ENCODE assay signal across 10 cellular contexts in genomic region chr16:66473654-66474519, GRCh38. TPM values are rescaled to one million over a fixed set of nuclear protein-coding genes. Genes with fewer than 3 reads are reported as not detected.
A peak's percentile ranks its signal among the peaks of the same experiment; 100 is the strongest.
DNase-seq lines count a peak whose midpoint lies in the region; FAIRE-seq and TF ChIP-seq lines count a peak whose summit lies in the region.
"Had no signal": no experiment of that assay in that cellular context is flagged by ENCODE, and none has a peak within 500 bp of the region (broad histone marks: within the 10 kb centered on the region; RNA-seq: fewer than 3 reads in every experiment).

No MANE protein-coding gene starts in this region.

- H3K36me3 ChIP-seq in HEK293 (ENCODE audit: control insufficient read depth in 2 of 2, insufficient read depth in 1 of 2, low read length in 2 of 2) (no peaks in the 10 kb centered on the region), mesenchymal stem cell (ENCODE audit: control insufficient read depth in 1 of 2, insufficient read depth in 2 of 2, low read depth in 1 of 2, low read length in 2 of 2) (peaks cover 0 to 34% of the 10 kb centered on the region in 2 experiments), WERI-Rb-1 (no peaks in the 10 kb centered on the region), small intestine (ENCODE audit: control insufficient read depth in 2 of 2, insufficient read depth in 2 of 2, low read length in 2 of 2) (no peaks in the 10 kb centered on the region)

- H3K18ac ChIP-seq in mesenchymal stem cell (ENCODE audit: low read depth in 1 of 2, low read length in 2 of 2), result no peak overlapping the region

- DNase-seq in DMS153 (lab: John Stamatoyannopoulos, UW), result peak; percentile 67
- no peak for DNase-seq in DMS153 treated with DMSO at 0.1 percent for 48 hours (lab: John Stamatoyannopoulos, UW; ENCODE audit: unreplicated experiment)
- DNase-seq in SHP77 (lab: John Stamatoyannopoulos, UW), result peak; percentile 61 to 81
- DNase-seq in mesenchymal stem cell, result no peak
- DNase-seq in WERI-Rb-1, result no peak
- DNase-seq in small intestine, result no peak
- DNase-seq in activated gamma-delta T cell (lab: John Stamatoyannopoulos, UW), result no peak
- DNase-seq: islet precursor cell had no signal

- no peak overlapping the region for H3K4ac ChIP-seq in mesenchymal stem cell (ENCODE audit: low read depth in 1 of 2, low read length in 2 of 2)

- H4K8ac ChIP-seq in mesenchymal stem cell (ENCODE audit: low read length), result no peak overlapping the region

- CTCF ChIA-PET in HEK293 (lab: Yijun Ruan, JAX), result interaction anchor here (0.6 to 5.0 kb wide), 5 partner anchors 11 to 89 kb away, joined by 3 to 31 read pairs (median 5); no protein-coding TSS in a partner anchor

- H2BK15ac ChIP-seq in mesenchymal stem cell (ENCODE audit: low read depth, poor library complexity, severe bottlenecking), result no peak overlapping the region

- no peak overlapping the region for H2BK120ac ChIP-seq in mesenchymal stem cell (ENCODE audit: low read depth, low read length)

- FAIRE-seq in small intestine (lab: Jason Lieb, UNC), result no peak
- FAIRE-seq: A204.1 had no signal

- H3K27me3 ChIP-seq in mesenchymal stem cell (ENCODE audit: control insufficient read depth in 1 of 2, insufficient read depth in 1 of 2, low read length in 2 of 2) (peaks cover 0 to 11% of the 10 kb centered on the region in 2 experiments), WERI-Rb-1 (ENCODE audit: insufficient read depth, low read depth, severe bottlenecking) (no peaks in the 10 kb centered on the region), small intestine (ENCODE audit: control insufficient read depth in 2 of 2, insufficient read depth in 2 of 2, low read length in 2 of 2) (no peaks in the 10 kb centered on the region)

- H3K9me3 ChIP-seq in HEK293 (ENCODE audit: control insufficient read depth, insufficient read depth, low read depth, low read length), result no peaks in the 10 kb centered on the region
- no peaks in the 10 kb centered on the region for H3K9me3 ChIP-seq in mesenchymal stem cell (ENCODE audit: control insufficient read depth, low read length)
- no peaks in the 10 kb centered on the region for H3K9me3 ChIP-seq in WERI-Rb-1 (ENCODE audit: severe bottlenecking)
- H3K9me3 ChIP-seq in small intestine (ENCODE audit: control insufficient read depth, low read depth), result no peaks in the 10 kb centered on the region

- no peak for TF ChIP-seq CTCF in HEK293 (tag by site-specific recombination; IDR thresholded peaks at IDR 0.05)
- no peak for TF ChIP-seq CTCF in WERI-Rb-1 (IDR thresholded peaks at IDR 0.05; ENCODE audit: low read depth, low read length)

- no peak overlapping the region for H2AFZ ChIP-seq in mesenchymal stem cell (ENCODE audit: low read depth, low read length)

- WGBS in mesenchymal stem cell, result 89% methylated on average over 4 of the region's 4 CpGs
- WGBS in small intestine, 3 donors, result 63 to 80% (median 66%) methylated on average over 4 of the region's 4 CpGs

- H2AK5ac ChIP-seq in mesenchymal stem cell (ENCODE audit: low read length, severe bottlenecking), result peak overlapping the region; percentile 86

- peak overlapping the region in 1 of 2 experiments; percentile 46 for H3K23ac ChIP-seq in mesenchymal stem cell (ENCODE audit: low read length in 2 of 2)

- H3K4me3 ChIP-seq in HEK293 (ENCODE audit: low read depth, low read length), result no peak overlapping the region
- H3K4me3 ChIP-seq in mesenchymal stem cell (ENCODE audit: insufficient read depth in 1 of 2, low read depth in 1 of 2, low read length in 2 of 2), result no peak overlapping the region
- no peak overlapping the region for H3K4me3 ChIP-seq in WERI-Rb-1 (ENCODE audit: low read depth, low read length)
- no peak overlapping the region for H3K4me3 ChIP-seq in small intestine (ENCODE audit: low read depth in 1 of 2, low read length in 2 of 2)

- no peak overlapping the region for H2BK12ac ChIP-seq in mesenchymal stem cell (ENCODE audit: low read length in 2 of 2)

- H4K91ac ChIP-seq in mesenchymal stem cell (ENCODE audit: low read length), result no peak overlapping the region

- peak overlapping the region in 1 of 2 experiments; percentile 26 for H3K14ac ChIP-seq in mesenchymal stem cell (ENCODE audit: low read length in 2 of 2)

- no peak overlapping the region for H2BK5ac ChIP-seq in mesenchymal stem cell (ENCODE audit: low read depth, low read length, poor library complexity, severe bottlenecking)

- no peaks in the 10 kb centered on the region for H3K79me1 ChIP-seq in mesenchymal stem cell (replicated peaks; ENCODE audit: low read length, poor library complexity, severe bottlenecking)

- H3K27ac ChIP-seq in HEK293 (ENCODE audit: extremely low read depth, low read depth, low read length) (no peak overlapping the region), mesenchymal stem cell (ENCODE audit: low read length, poor library complexity, severe bottlenecking) (no peak overlapping the region), WERI-Rb-1 (no peak overlapping the region), small intestine (ENCODE audit: low read depth in 1 of 2, low read length in 1 of 2) (no peak overlapping the region)

- no peak overlapping the region for H3K9ac ChIP-seq in mesenchymal stem cell (ENCODE audit: low read length)

- H3K4me1 ChIP-seq in HEK293 (ENCODE audit: control insufficient read depth, insufficient read depth, low read length) (peaks cover 6% of the 10 kb centered on the region), mesenchymal stem cell (ENCODE audit: control insufficient read depth, insufficient read depth, low read depth, low read length) (peaks cover 34% of the 10 kb centered on the region), small intestine (ENCODE audit: control insufficient read depth in 2 of 2, insufficient read depth in 1 of 2, low read depth in 1 of 2, low read length in 1 of 2) (no peaks in the 10 kb centered on the region)

- POLR2A ChIA-PET in HEK293 (lab: Yijun Ruan, JAX), result no interaction called here

- H3K4me2 ChIP-seq in mesenchymal stem cell (ENCODE audit: low read length, poor library complexity, severe bottlenecking), result no peak overlapping the region

TF ChIP-seq in HEK293, 187 proteins besides CTCF, POLR2A, EP300 and RAD21:
- TF ChIP-seq ZNF660 (tag by site-specific recombination; IDR thresholded peaks at IDR 0.05), result no peak
- no peak for TF ChIP-seq TCF7L2 (IDR thresholded peaks at IDR 0.05; ENCODE audit: borderline replicate concordance, low read depth, low read length)
- TF ChIP-seq ZNF426 (tag by site-specific recombination; IDR thresholded peaks at IDR 0.05), result no peak
- peak; percentile 82 for TF ChIP-seq ZNF664 (tag by site-specific recombination; IDR thresholded peaks at IDR 0.05)
- no peak for TF ChIP-seq ZFP3 (tag by site-specific recombination; IDR thresholded peaks at IDR 0.05; ENCODE audit: low read depth)
- TF ChIP-seq ZXDB (tag by site-specific recombination; IDR thresholded peaks at IDR 0.05), result 0 out of 2 replicates have a peak, but pooled peaks have one; percentile 15
- TF ChIP-seq ZSCAN5A (tag by site-specific recombination; IDR thresholded peaks at IDR 0.05), result no peak
- TF ChIP-seq ZNF274 (IDR thresholded peaks at IDR 0.05; ENCODE audit: low read length), result no peak
- no peak for TF ChIP-seq ZNF274 (tag by site-specific recombination; IDR thresholded peaks at IDR 0.05; ENCODE audit: borderline replicate concordance)
- TF ChIP-seq ZNF366 (tag by site-specific recombination; conservative IDR thresholded peaks at IDR 0.05), result no peak

RNA-seq across cellular contexts. Expression of gene BEAN1, which starts 46.8 kb away (rescaled TPM):
- 0.10 TPM for polyA plus RNA-seq in mesenchymal stem cell (2013, experiment 1 of 2)
- polyA plus RNA-seq in mesenchymal stem cell (2013, experiment 2 of 2), result 0.07 TPM
- polyA plus RNA-seq in small intestine, result under 1 TPM in 1 of 3 donors, not detected in 2; 0.64 TPM

Comparison
In these comparisons a context has a peak if more than half of its experiments do, and no peak if none do; other contexts are left out.
1. DNase-seq: peak in DMS153 (single experiment) and SHP77 (2 of 2); none in DMS153 treated with DMSO at 0.1 percent for 48 hours (single experiment), mesenchymal stem cell (single experiment), WERI-Rb-1 (single experiment), small intestine (single experiment) and activated gamma-delta T cell (single experiment).